In genomic region chr5:157347301-157348048, GRCh38 we compare ENCODE assay signal across 20 cellular contexts.
DNase-seq lines count a peak whose midpoint lies in the region; ATAC-seq and TF ChIP-seq lines count a peak whose summit lies in the region.
"Had no signal": no experiment of that assay in that cellular context is flagged by ENCODE, and none has a peak within 500 bp of the region (broad histone marks: within the 10 kb centered on the region; RNA-seq: fewer than 3 reads in every experiment).

No MANE protein-coding gene starts in this region.

- H3K36me3 ChIP-seq in esophagus squamous epithelium (no peaks in the 10 kb centered on the region), spleen (peaks cover 0 to 95% (median 37%) of the 10 kb centered on the region in 6 donors)
- H3K36me3 ChIP-seq: MG63 had no signal

- no peak for ATAC-seq in activated CD8-positive, alpha-beta memory T cell treated with anti-CD3 and anti-CD28 coated beads, Interleukin-2, amount 10 ng/mL, durations not matched to agents 7 days and 5 days
- peak; percentile 80 for ATAC-seq in Right ventricle myocardium superior (ENCODE audit: poor library complexity)
- no peak for ATAC-seq in stimulated activated naive B cell treated with anti-CD40 and anti-IgM and Interleukin-4, amounts not matched to agents 10 μg/mL and 1 μg/mL and 100 μg/mL, for 72 hours (replicated peaks)
- ATAC-seq: CD8-positive, alpha-beta T cell; Panc1 had no signal

- no peak for TF ChIP-seq POLR2A in esophagus squamous epithelium (IDR thresholded peaks at IDR 0.05)
- no peak for TF ChIP-seq POLR2A in spleen (IDR thresholded peaks at IDR 0.05)

- no peak overlapping the region for H3K4me3 Mint-ChIP-seq in activated CD8-positive, alpha-beta memory T cell treated with anti-CD3 and anti-CD28 coated beads, Interleukin-2, amount 10 ng/mL, durations not matched to agents 7 days and 5 days
- no peak overlapping the region for H3K4me3 Mint-ChIP-seq in stimulated activated naive B cell treated with anti-CD40 and anti-IgM and Interleukin-4, amounts not matched to agents 10 μg/mL and 1 μg/mL and 100 μg/mL, for 72 hours
- H3K4me3 Mint-ChIP-seq: CD8-positive, alpha-beta T cell had no signal

- H3K9me3 ChIP-seq in esophagus squamous epithelium (no peaks in the 10 kb centered on the region), spleen (no peaks in the 10 kb centered on the region)
- H3K9me3 ChIP-seq: BLaER1, MG63 had no signal

- intact Hi-C loops in Right ventricle myocardium superior (cut with DNase I) = no loop called here
- intact Hi-C loops in esophagus squamous epithelium (cut with DNase I) = loop anchor here (10.0 kb wide), 1 partner anchor 127 kb away; no protein-coding TSS in a partner anchor
- intact Hi-C loops in spleen (cut with DNase I; ENCODE audit: low total_unique reads) = loop anchor here (10.0 kb wide), 2 partner anchors 127 to 367 kb away; no protein-coding TSS in a partner anchor

- H3K4me1 ChIP-seq in esophagus squamous epithelium = no peaks in the 10 kb centered on the region
- H3K4me1 ChIP-seq in spleen = peaks cover 0 to 6% (median 0%) of the 10 kb centered on the region in 6 donors

- H3K27ac Mint-ChIP-seq in activated CD8-positive, alpha-beta memory T cell treated with anti-CD3 and anti-CD28 coated beads, Interleukin-2, amount 10 ng/mL, durations not matched to agents 7 days and 5 days = peak overlapping the region; percentile 20
- H3K27ac Mint-ChIP-seq in stimulated activated naive B cell treated with anti-CD40 and anti-IgM and Interleukin-4, amounts not matched to agents 10 μg/mL and 1 μg/mL and 100 μg/mL, for 72 hours = peak overlapping the region; percentile 56
- H3K27ac Mint-ChIP-seq: CD8-positive, alpha-beta T cell had no signal

- TF ChIP-seq CTCF in esophagus squamous epithelium (IDR thresholded peaks at IDR 0.05) (no peak), spleen (IDR thresholded peaks at IDR 0.05 in 8 of 11, conservative IDR thresholded peaks at IDR 0.05 in 3 of 11) (no peak)

- 75 to 80% methylated on average over 7 to 15 of the region's 15 CpGs for WGBS in esophagus squamous epithelium, 2 donors
- WGBS in spleen, 5 donors = 85 to 92% (median 88%) methylated on average over 15 of the region's 15 CpGs

- H3K4me3 ChIP-seq in esophagus squamous epithelium = no peak overlapping the region
- H3K4me3 ChIP-seq in spleen = no peak overlapping the region
- H3K4me3 ChIP-seq: BLaER1, MG63 had no signal

- no peaks in the 10 kb centered on the region for H3K9me3 Mint-ChIP-seq in activated CD8-positive, alpha-beta memory T cell treated with anti-CD3 and anti-CD28 coated beads, Interleukin-2, amount 10 ng/mL, durations not matched to agents 7 days and 5 days (ENCODE audit: low read depth)
- H3K9me3 Mint-ChIP-seq in stimulated activated naive B cell treated with anti-CD40 and anti-IgM and Interleukin-4, amounts not matched to agents 10 μg/mL and 1 μg/mL and 100 μg/mL, for 72 hours = peaks cover 0 to 4% of the 10 kb centered on the region in 2 donors
- H3K9me3 Mint-ChIP-seq: CD8-positive, alpha-beta T cell had no signal

- H3K27me3 Mint-ChIP-seq in activated CD8-positive, alpha-beta memory T cell treated with anti-CD3 and anti-CD28 coated beads, Interleukin-2, amount 10 ng/mL, durations not matched to agents 7 days and 5 days = no peaks in the 10 kb centered on the region
- no peaks in the 10 kb centered on the region for H3K27me3 Mint-ChIP-seq in stimulated activated naive B cell treated with anti-CD40 and anti-IgM and Interleukin-4, amounts not matched to agents 10 μg/mL and 1 μg/mL and 100 μg/mL, for 72 hours

- H3K27me3 ChIP-seq in esophagus squamous epithelium = no peaks in the 10 kb centered on the region
- H3K27me3 ChIP-seq in spleen (replicated peaks in 1 of 7) = no peaks in the 10 kb centered on the region
- H3K27me3 ChIP-seq: BLaER1 had no signal

- H3K27ac ChIP-seq in esophagus squamous epithelium = no peak overlapping the region
- H3K27ac ChIP-seq in spleen = no peak overlapping the region
- H3K27ac ChIP-seq: BLaER1 had no signal

- CTCF ChIA-PET in activated CD8-positive, alpha-beta memory T cell treated with anti-CD3 and anti-CD28 coated beads, Interleukin-2, amount 10 ng/mL, durations not matched to agents 7 days and 5 days (lab: Charles Lee) = interaction anchor here (1.0 to 2.1 kb wide), 3 partner anchors 11 to 23 kb away, joined by 3 to 9 read pairs (median 3); no protein-coding TSS in a partner anchor

- no peak for DNase-seq in activated CD8-positive, alpha-beta memory T cell treated with anti-CD3 and anti-CD28 coated beads, Interleukin-2, amount 10 ng/mL, durations not matched to agents 7 days and 5 days
- no peak for DNase-seq in activated CD8-positive, alpha-beta memory T cell treated with anti-CD3 and anti-CD28 coated beads, Interleukin-2, amount 50 U/mL, for 4 hours
- DNase-seq in Right ventricle myocardium superior (no peak), islet precursor cell (peak; percentile 51), esophagus squamous epithelium (lab: John Stamatoyannopoulos, UW) (no peak), spleen (no peak)
- DNase-seq in stimulated activated naive B cell treated with anti-CD40 and anti-IgM and Interleukin-4, amounts not matched to agents 10 μg/mL and 1 μg/mL and 100 μg/mL, for 72 hours = no peak
- DNase-seq in stimulated activated CD4-positive, alpha-beta T cell treated with anti-CD3 and anti-CD28 coated beads, Interleukin-15, amount 100 ng/mL, for 24 hours = no peak
- DNase-seq: 8988T; CD8-positive, alpha-beta T cell; HCEC 1CT; IMR-90; Karpas-422; MG63; NCI-H1105 treated with DMSO at 0.1 percent for 48 hours; NCI-H1694 treated with DMSO at 0.1 percent for 48 hours; NCI-H226; NCI-H524 treated with DMSO at 0.1 percent for 48 hours had no signal

- peaks cover 74% of the 10 kb centered on the region for H3K4me1 Mint-ChIP-seq in activated CD8-positive, alpha-beta memory T cell treated with anti-CD3 and anti-CD28 coated beads, Interleukin-2, amount 10 ng/mL, durations not matched to agents 7 days and 5 days
- H3K4me1 Mint-ChIP-seq in stimulated activated naive B cell treated with anti-CD40 and anti-IgM and Interleukin-4, amounts not matched to agents 10 μg/mL and 1 μg/mL and 100 μg/mL, for 72 hours = peaks cover 30 to 63% of the 10 kb centered on the region in 2 donors

- peaks cover 91% of the 10 kb centered on the region for H3K36me3 Mint-ChIP-seq in activated CD8-positive, alpha-beta memory T cell treated with anti-CD3 and anti-CD28 coated beads, Interleukin-2, amount 10 ng/mL, durations not matched to agents 7 days and 5 days
- H3K36me3 Mint-ChIP-seq in stimulated activated naive B cell treated with anti-CD40 and anti-IgM and Interleukin-4, amounts not matched to agents 10 μg/mL and 1 μg/mL and 100 μg/mL, for 72 hours = peaks cover 61 to 86% of the 10 kb centered on the region in 2 donors
